Comparison of ENCODE assay signal across 1 cellular context in genomic region chr4:37324526-37324925, GRCh38.
TF ChIP-seq lines count a peak whose summit lies in the region.

No MANE protein-coding gene starts in this region.

TF ChIP-seq in HepG2, 621 proteins besides CTCF, POLR2A, EP300 and RAD21 (continued from another document and continues in another):
- TF ChIP-seq THAP9 (CRISPR knock-in tag; IDR thresholded peaks at IDR 0.05; ENCODE audit: borderline replicate concordance) (no peak), SMARCE1 (IDR thresholded peaks at IDR 0.05; ENCODE audit: borderline replicate concordance) (no peak), ZNF251 (CRISPR knock-in tag; IDR thresholded peaks at IDR 0.05) (no peak), ZBTB39 (CRISPR knock-in tag; IDR thresholded peaks at IDR 0.05) (no peak), SIX4 (CRISPR knock-in tag; IDR thresholded peaks at IDR 0.05) (no peak), KMT2A (CRISPR knock-in tag; IDR thresholded peaks at IDR 0.05) (no peak), BCL6 (CRISPR knock-in tag; IDR thresholded peaks at IDR 0.05) (peak; percentile 82), ZNF232 (CRISPR knock-in tag; IDR thresholded peaks at IDR 0.05; ENCODE audit: borderline replicate concordance) (no peak), SMAD9 (CRISPR knock-in tag; IDR thresholded peaks at IDR 0.05) (no peak), ZNF446 (CRISPR knock-in tag; IDR thresholded peaks at IDR 0.05) (no peak), ZNF792 (CRISPR knock-in tag; IDR thresholded peaks at IDR 0.05) (no peak), NFYB (CRISPR knock-in tag; IDR thresholded peaks at IDR 0.05) (no peak), SOX6 (IDR thresholded peaks at IDR 0.05) (no peak), SOX6 (CRISPR knock-in tag; IDR thresholded peaks at IDR 0.05) (peak; percentile 83), ZC3H13 (CRISPR knock-in tag; IDR thresholded peaks at IDR 0.05) (no peak), CERS6 (CRISPR knock-in tag; IDR thresholded peaks at IDR 0.05) (no peak), RNF219 (CRISPR knock-in tag; IDR thresholded peaks at IDR 0.05) (no peak), NR2F6 (IDR thresholded peaks at IDR 0.05) (no peak), NR2F6 (CRISPR knock-in tag; IDR thresholded peaks at IDR 0.05) (no peak), NFE2L2 (IDR thresholded peaks at IDR 0.05; ENCODE audit: low read length) (no peak), TGIF2 (CRISPR knock-in tag; IDR thresholded peaks at IDR 0.05) (no peak), PBX2 (CRISPR knock-in tag; IDR thresholded peaks at IDR 0.05) (no peak), ZMYM4 (CRISPR knock-in tag; IDR thresholded peaks at IDR 0.05) (peak; percentile 45; the same call in 1 of the 2 replicates), MTF2 (CRISPR knock-in tag; IDR thresholded peaks at IDR 0.05; ENCODE audit: borderline replicate concordance) (no peak), ZNF280D (CRISPR knock-in tag; IDR thresholded peaks at IDR 0.05) (no peak), ZNF160 (CRISPR knock-in tag; IDR thresholded peaks at IDR 0.05) (no peak), ZNF17 (CRISPR knock-in tag; IDR thresholded peaks at IDR 0.05) (no peak), KLF15 (CRISPR knock-in tag; IDR thresholded peaks at IDR 0.05; ENCODE audit: borderline replicate concordance) (no peak), PAXIP1 (CRISPR knock-in tag; conservative IDR thresholded peaks at IDR 0.05) (peak; percentile 78), ZNF468 (CRISPR knock-in tag; IDR thresholded peaks at IDR 0.05) (no peak), NFIC (IDR thresholded peaks at IDR 0.05; ENCODE audit: low read length) (peak; percentile 74; the same call in 1 of the 2 replicates), ZNF431 (CRISPR knock-in tag; IDR thresholded peaks at IDR 0.05; ENCODE audit: borderline replicate concordance, low read depth) (no peak), MYC (CRISPR knock-in tag; IDR thresholded peaks at IDR 0.05; ENCODE audit: borderline replicate concordance) (no peak), SNAPC4 (CRISPR knock-in tag; IDR thresholded peaks at IDR 0.05) (no peak), GATA4 (IDR thresholded peaks at IDR 0.05; ENCODE audit: borderline replicate concordance, low read depth) (no peak), DR1 (CRISPR knock-in tag; IDR thresholded peaks at IDR 0.05) (no peak), TFDP2 (CRISPR knock-in tag; IDR thresholded peaks at IDR 0.05) (0 out of 2 replicates have a peak, but pooled peaks have one; percentile 34), NKX3-1 (CRISPR knock-in tag; IDR thresholded peaks at IDR 0.05) (no peak), NCOA2 (CRISPR knock-in tag; IDR thresholded peaks at IDR 0.05) (peak; percentile 46), ZFP36L2 (CRISPR knock-in tag; IDR thresholded peaks at IDR 0.05) (no peak), ZNF75D (CRISPR knock-in tag; IDR thresholded peaks at IDR 0.05; ENCODE audit: borderline replicate concordance) (no peak), TOPORS (CRISPR knock-in tag; IDR thresholded peaks at IDR 0.05) (no peak)
